ENCODE assay signal across 19 cellular contexts in genomic region chr14:62673014-62673727, GRCh38.
DNase-seq lines count a peak whose midpoint lies in the region; ATAC-seq lines count a peak whose summit lies in the region.
"Had no signal": no experiment of that assay in that cellular context is flagged by ENCODE, and none has a peak within 500 bp of the region (broad histone marks: within the 10 kb centered on the region; RNA-seq: fewer than 3 reads in every experiment).

No MANE protein-coding gene starts in this region.

- no peak overlapping the region for H4K12ac ChIP-seq in trophoblast cell (ENCODE audit: low read depth, low read length)

- H3K4ac ChIP-seq in trophoblast cell (ENCODE audit: low read depth, low read length) = no peak overlapping the region

- H3K9ac ChIP-seq in trophoblast cell (ENCODE audit: low read length) = peak overlapping the region; percentile 49

- no peak overlapping the region for H3K27ac ChIP-seq in trophoblast cell (ENCODE audit: low read depth, low read length)

- H3K36me3 ChIP-seq in trophoblast cell (ENCODE audit: control insufficient read depth in 1 of 2, insufficient read depth in 2 of 2, low read length in 2 of 2) = no peaks in the 10 kb centered on the region
- H3K36me3 ChIP-seq: BE2C had no signal

- ATAC-seq in GM18868 (IDR thresholded peaks at IDR 0.05; ENCODE audit: unreplicated experiment) (peak; percentile 79), HG02678 (IDR thresholded peaks at IDR 0.05; ENCODE audit: unreplicated experiment) (no peak)
- ATAC-seq in activated CD8-positive, alpha-beta memory T cell treated with anti-CD3 and anti-CD28 coated beads, Interleukin-2, amount 10 ng/mL, durations not matched to agents 7 days and 5 days = no peak
- ATAC-seq: K562 had no signal

- H3K4me1 ChIP-seq in trophoblast cell (ENCODE audit: control insufficient read depth in 1 of 2, insufficient read depth in 2 of 2, low read length in 2 of 2) = no peaks in the 10 kb centered on the region
- H3K4me1 ChIP-seq: BE2C had no signal

- H3K18ac ChIP-seq in trophoblast cell (ENCODE audit: low read length) = no peak overlapping the region

- H3K36me3 Mint-ChIP-seq in activated CD8-positive, alpha-beta memory T cell treated with anti-CD3 and anti-CD28 coated beads, Interleukin-2, amount 10 ng/mL, durations not matched to agents 7 days and 5 days = no peaks in the 10 kb centered on the region
- H3K36me3 Mint-ChIP-seq: CD4-positive, CD25-positive, alpha-beta regulatory T cell had no signal

- no peak overlapping the region for H3K14ac ChIP-seq in trophoblast cell (ENCODE audit: low read length)

- WGBS in trophoblast cell (ENCODE audit: extremely low coverage, insufficient coverage, insufficient read length) = no CpG with 5 or more reads among the region's 4 CpGs

- no peaks in the 10 kb centered on the region for H3K27me3 ChIP-seq in trophoblast cell (ENCODE audit: insufficient read depth, low read length)
- H3K27me3 ChIP-seq: BE2C had no signal

- CTCF ChIA-PET in activated CD8-positive, alpha-beta memory T cell treated with anti-CD3 and anti-CD28 coated beads, Interleukin-2, amount 10 ng/mL, durations not matched to agents 7 days and 5 days (lab: Charles Lee) = no interaction called here

- no peak overlapping the region for H3K4me3 Mint-ChIP-seq in activated CD8-positive, alpha-beta memory T cell treated with anti-CD3 and anti-CD28 coated beads, Interleukin-2, amount 10 ng/mL, durations not matched to agents 7 days and 5 days
- H3K4me3 Mint-ChIP-seq: CD4-positive, CD25-positive, alpha-beta regulatory T cell; H9 had no signal

- H2BK12ac ChIP-seq in trophoblast cell (ENCODE audit: low read length) = no peak overlapping the region

- H2AFZ ChIP-seq in trophoblast cell (ENCODE audit: insufficient read depth, low read length, poor library complexity) = no peak overlapping the region

- H3K4me1 Mint-ChIP-seq in activated CD8-positive, alpha-beta memory T cell treated with anti-CD3 and anti-CD28 coated beads, Interleukin-2, amount 10 ng/mL, durations not matched to agents 7 days and 5 days = no peaks in the 10 kb centered on the region
- H3K4me1 Mint-ChIP-seq: CD4-positive, CD25-positive, alpha-beta regulatory T cell; CD8-positive, alpha-beta memory T cell; H9 had no signal

- peak overlapping the region; percentile 47 for H3K23ac ChIP-seq in trophoblast cell (ENCODE audit: low read length)

- H3K79me2 ChIP-seq in trophoblast cell (ENCODE audit: control insufficient read depth, insufficient read depth, low read length, poor library complexity) = no peaks in the 10 kb centered on the region

- H2BK120ac ChIP-seq in trophoblast cell (ENCODE audit: insufficient read depth, low read length, poor library complexity) = no peak overlapping the region

- no peaks in the 10 kb centered on the region for H3K9me3 ChIP-seq in trophoblast cell (ENCODE audit: insufficient read depth, low read depth, low read length)
- H3K9me3 ChIP-seq: BE2C had no signal

- H3K27ac Mint-ChIP-seq in activated CD8-positive, alpha-beta memory T cell treated with anti-CD3 and anti-CD28 coated beads, Interleukin-2, amount 10 ng/mL, durations not matched to agents 7 days and 5 days = no peak overlapping the region
- H3K27ac Mint-ChIP-seq: CD4-positive, CD25-positive, alpha-beta regulatory T cell; CD8-positive, alpha-beta memory T cell had no signal

- no peak overlapping the region for H3K4me3 ChIP-seq in trophoblast cell (ENCODE audit: low read depth, low read length)
- H3K4me3 ChIP-seq: K562 had no signal

- H2AK5ac ChIP-seq in trophoblast cell (ENCODE audit: low read length) = no peak overlapping the region

- H2BK5ac ChIP-seq in trophoblast cell (ENCODE audit: low read depth, low read length, poor library complexity) = no peak overlapping the region

- no peak overlapping the region for H3K4me2 ChIP-seq in trophoblast cell (ENCODE audit: low read length)

- H3K79me1 ChIP-seq in trophoblast cell (ENCODE audit: low read length) = no peaks in the 10 kb centered on the region

- DNase-seq in NCI-H748 (lab: John Stamatoyannopoulos, UW; ENCODE audit: unreplicated experiment) (peak; percentile 15), NCI-H748 treated with DMSO at 0.1 percent for 48 hours (lab: John Stamatoyannopoulos, UW) (no peak), NCI-H2171 treated with DMSO at 0.1 percent for 48 hours (lab: John Stamatoyannopoulos, UW) (peak; percentile 96), trophoblast cell (no peak), GM03348 (ENCODE audit: low spot score) (no peak)
- no peak for DNase-seq in activated CD8-positive, alpha-beta memory T cell treated with anti-CD3 and anti-CD28 coated beads, Interleukin-2, amount 10 ng/mL, durations not matched to agents 7 days and 5 days
- DNase-seq: ACHN; BE2C; C1 segment of cervical spinal cord; CD4-positive, CD25-positive, alpha-beta regulatory T cell; CD8-positive, alpha-beta memory T cell; COR-L47; DMS 273 treated with DMSO at 0.1 percent for 48 hours; DMS53; H9; IMR-90 had no signal

- H3K27me3 Mint-ChIP-seq in activated CD8-positive, alpha-beta memory T cell treated with anti-CD3 and anti-CD28 coated beads, Interleukin-2, amount 10 ng/mL, durations not matched to agents 7 days and 5 days = no peaks in the 10 kb centered on the region
- H3K27me3 Mint-ChIP-seq: CD4-positive, CD25-positive, alpha-beta regulatory T cell had no signal

- no peak overlapping the region for H4K8ac ChIP-seq in trophoblast cell (ENCODE audit: low read depth, low read length)

- peaks cover 5% of the 10 kb centered on the region for H3K9me3 Mint-ChIP-seq in activated CD8-positive, alpha-beta memory T cell treated with anti-CD3 and anti-CD28 coated beads, Interleukin-2, amount 10 ng/mL, durations not matched to agents 7 days and 5 days (ENCODE audit: low read depth)
- H3K9me3 Mint-ChIP-seq: H9 had no signal

- H4K91ac ChIP-seq in trophoblast cell (ENCODE audit: low read depth, low read length) = no peak overlapping the region

Comparison
In these comparisons a context has a peak if more than half of its experiments do, and no peak if none do; other contexts are left out.
1. DNase-seq: peak in NCI-H748 (single experiment) and NCI-H2171 treated with DMSO at 0.1 percent for 48 hours (single experiment); none in NCI-H748 treated with DMSO at 0.1 percent for 48 hours (single experiment), trophoblast cell (0 of 2), activated CD8-positive, alpha-beta memory T cell treated with anti-CD3 and anti-CD28 coated beads, Interleukin-2, amount 10 ng/mL, durations not matched to agents 7 days and 5 days (single experiment) and GM03348 (single experiment).